Comparison of ENCODE assay signal across 12 cellular contexts in genomic region chr17:17089796-17090641, GRCh38. TPM values are rescaled to one million over a fixed set of nuclear protein-coding genes. Genes with fewer than 3 reads are reported as not detected.
A peak's percentile ranks its signal among the peaks of the same experiment; 100 is the strongest.
DNase-seq lines count a peak whose midpoint lies in the region; ATAC-seq, FAIRE-seq and TF ChIP-seq lines count a peak whose summit lies in the region.
"Had no signal": no experiment of that assay in that cellular context is flagged by ENCODE, and none has a peak within 500 bp of the region (broad histone marks: within the 10 kb centered on the region; RNA-seq: fewer than 3 reads in every experiment).

No MANE protein-coding gene starts in this region.

- no peak overlapping the region for H3K9ac ChIP-seq in mesenchymal stem cell (ENCODE audit: low read length)

- H3K4ac ChIP-seq in mesenchymal stem cell (ENCODE audit: low read depth in 1 of 2, low read length in 2 of 2): no peak overlapping the region

- POLR2A ChIA-PET in A549 (lab: Yijun Ruan, JAX): no interaction called here
- POLR2A ChIA-PET in Caco-2 (lab: Charles Lee): interaction anchor here (0.6 kb wide), 1 partner anchor 26 kb away, joined by 5 read pairs; no protein-coding TSS in a partner anchor

- no peaks in the 10 kb centered on the region for H3K27me3 Mint-ChIP-seq in Caco-2 (ENCODE audit: insufficient read depth, unreplicated experiment)

- H3K9me3 Mint-ChIP-seq in Caco-2 (ENCODE audit: unreplicated experiment): no peaks in the 10 kb centered on the region

- H4K91ac ChIP-seq in mesenchymal stem cell (ENCODE audit: low read length): no peak overlapping the region

- H3K27me3 ChIP-seq in Caco-2 (replicated peaks; ENCODE audit: control insufficient read depth, insufficient read depth, low read length): no peaks in the 10 kb centered on the region
- no peaks in the 10 kb centered on the region for H3K27me3 ChIP-seq in body of pancreas
- no peaks in the 10 kb centered on the region for H3K27me3 ChIP-seq in mesenchymal stem cell (ENCODE audit: control insufficient read depth in 1 of 2, insufficient read depth in 1 of 2, low read length in 2 of 2)
- H3K27me3 ChIP-seq in esophagus muscularis mucosa: no peaks in the 10 kb centered on the region
- H3K27me3 ChIP-seq in gastroesophageal sphincter: no peaks in the 10 kb centered on the region
- H3K27me3 ChIP-seq: ovary had no signal

- H3K4me3 Mint-ChIP-seq in Caco-2 (ENCODE audit: unreplicated experiment): no peak overlapping the region

- H3K4me1 ChIP-seq in A549 (peaks cover 86% of the 10 kb centered on the region), Caco-2 (peaks cover 22% of the 10 kb centered on the region), body of pancreas (peaks cover 35% of the 10 kb centered on the region), mucosa of descending colon (ENCODE audit: low read depth) (peaks cover 25% of the 10 kb centered on the region), mesenchymal stem cell (ENCODE audit: control insufficient read depth, insufficient read depth, low read depth, low read length) (peaks cover 8% of the 10 kb centered on the region), esophagus muscularis mucosa (peaks cover 61 to 76% (median 70%) of the 10 kb centered on the region in 4 donors), gastroesophageal sphincter (peaks cover 0 to 87% (median 11%) of the 10 kb centered on the region in 3 donors)

- 85% methylated on average over 18 of the region's 18 CpGs for WGBS in A549 (ENCODE audit: missing lambda C conversion rate)
- 74 to 79% methylated on average over 15 to 18 of the region's 18 CpGs for WGBS in body of pancreas, 2 donors
- WGBS in mesenchymal stem cell: 97% methylated on average over 18 of the region's 18 CpGs
- 91% methylated on average over 18 of the region's 18 CpGs for WGBS in esophagus muscularis mucosa
- WGBS in gastroesophageal sphincter (ENCODE audit: low coverage in 1 of 2), 2 donors: 80 to 100% methylated on average over 2 to 5 of the region's 18 CpGs

- no peak for TF ChIP-seq RAD21 in A549 (conservative IDR thresholded peaks at IDR 0.05 in 1 of 2, IDR thresholded peaks at IDR 0.05 in 1 of 2)

- no peak overlapping the region for H3K4me3 ChIP-seq in A549
- H3K4me3 ChIP-seq in Caco-2 (ENCODE audit: low read depth, low read length): no peak overlapping the region
- no peak overlapping the region for H3K4me3 ChIP-seq in body of pancreas
- no peak overlapping the region for H3K4me3 ChIP-seq in mucosa of descending colon
- H3K4me3 ChIP-seq in mesenchymal stem cell (ENCODE audit: insufficient read depth in 1 of 2, low read depth in 1 of 2, low read length in 2 of 2): no peak overlapping the region
- H3K4me3 ChIP-seq in esophagus muscularis mucosa: no peak overlapping the region
- no peak overlapping the region for H3K4me3 ChIP-seq in gastroesophageal sphincter
- H3K4me3 ChIP-seq: ovary had no signal

- H3K36me3 ChIP-seq in Caco-2 (ENCODE audit: control insufficient read depth, insufficient read depth, low read length) (peaks cover 5% of the 10 kb centered on the region), body of pancreas (replicated peaks in 1 of 2; ENCODE audit: insufficient read depth in 1 of 2, low read depth in 2 of 2) (no peaks in the 10 kb centered on the region), mucosa of descending colon (ENCODE audit: low read depth) (no peaks in the 10 kb centered on the region), mesenchymal stem cell (ENCODE audit: control insufficient read depth in 1 of 2, insufficient read depth in 2 of 2, low read depth in 1 of 2, low read length in 2 of 2) (peaks cover 50 to 55% of the 10 kb centered on the region in 2 experiments), esophagus muscularis mucosa (peaks cover 0 to 30% (median 19%) of the 10 kb centered on the region in 4 donors), gastroesophageal sphincter (peaks cover 0 to 37% of the 10 kb centered on the region in 2 donors)
- H3K36me3 ChIP-seq: ovary had no signal

- ATAC-seq in A549 (no peak), body of pancreas (peak; percentile 19), mucosa of descending colon (peak; percentile 75), gastroesophageal sphincter (no peak)

- H3K23ac ChIP-seq in mesenchymal stem cell (ENCODE audit: low read length in 2 of 2): no peak overlapping the region

- H2BK120ac ChIP-seq in mesenchymal stem cell (ENCODE audit: low read depth, low read length): no peak overlapping the region

- H2AFZ ChIP-seq in mesenchymal stem cell (ENCODE audit: low read depth, low read length): no peak overlapping the region

- H2BK15ac ChIP-seq in mesenchymal stem cell (ENCODE audit: low read depth, poor library complexity, severe bottlenecking): no peak overlapping the region

- H3K9me3 ChIP-seq in A549: no peaks in the 10 kb centered on the region
- no peaks in the 10 kb centered on the region for H3K9me3 ChIP-seq in Caco-2
- H3K9me3 ChIP-seq in body of pancreas: no peaks in the 10 kb centered on the region
- H3K9me3 ChIP-seq in mucosa of descending colon: no peaks in the 10 kb centered on the region
- H3K9me3 ChIP-seq in mesenchymal stem cell (ENCODE audit: control insufficient read depth, low read length): no peaks in the 10 kb centered on the region
- no peaks in the 10 kb centered on the region for H3K9me3 ChIP-seq in esophagus muscularis mucosa
- no peaks in the 10 kb centered on the region for H3K9me3 ChIP-seq in gastroesophageal sphincter
- H3K9me3 ChIP-seq: ovary had no signal

- CTCF ChIA-PET in A549 (lab: Yijun Ruan, JAX): interaction anchor here (0.5 to 1.4 kb wide), 3 partner anchors 10 to 25 kb away, joined by 3 to 4 read pairs (median 3); no protein-coding TSS in a partner anchor
- CTCF ChIA-PET in Caco-2 (lab: Charles Lee): interaction anchor here (0.6 kb wide), 1 partner anchor 61 kb away, joined by 4 read pairs; no protein-coding TSS in a partner anchor

- no peak overlapping the region for H2BK12ac ChIP-seq in mesenchymal stem cell (ENCODE audit: low read length in 2 of 2)

- H4K8ac ChIP-seq in mesenchymal stem cell (ENCODE audit: low read length): no peak overlapping the region

- H3K79me1 ChIP-seq in mesenchymal stem cell (replicated peaks; ENCODE audit: low read length, poor library complexity, severe bottlenecking): peaks cover 57% of the 10 kb centered on the region

- no peak overlapping the region for H3K18ac ChIP-seq in mesenchymal stem cell (ENCODE audit: low read depth in 1 of 2, low read length in 2 of 2)

- intact Hi-C loops in Caco-2 (cut with micrococcal nuclease; ENCODE audit: unreplicated experiment) (no loop called here), body of pancreas (cut with DNase I) (no loop called here), mucosa of descending colon (cut with DNase I, micrococcal nuclease) (no loop called here), esophagus muscularis mucosa (cut with DNase I) (no loop called here)

- FAIRE-seq in A549 (lab: Jason Lieb, UNC): no peak

- H3K4me2 ChIP-seq in A549: peak overlapping the region; percentile 11
- no peak overlapping the region for H3K4me2 ChIP-seq in mesenchymal stem cell (ENCODE audit: low read length, poor library complexity, severe bottlenecking)

- TF ChIP-seq CTCF in A549 (IDR thresholded peaks at IDR 0.05) (no peak), Caco-2 (IDR thresholded peaks at IDR 0.05; ENCODE audit: insufficient read depth in 1 of 2, low read depth in 1 of 2, low read length in 1 of 2, severe bottlenecking in 1 of 2, unreplicated experiment in 1 of 2) (no peak), body of pancreas (IDR thresholded peaks at IDR 0.05) (no peak), mucosa of descending colon (IDR thresholded peaks at IDR 0.05) (no peak), esophagus muscularis mucosa (IDR thresholded peaks at IDR 0.05) (no peak), gastroesophageal sphincter (IDR thresholded peaks at IDR 0.05) (no peak)

- H3K27ac ChIP-seq in A549: peak overlapping the region in 1 of 2 experiments; percentile 17; a peak in 3 of 6 replicates
- H3K27ac ChIP-seq in body of pancreas: peak overlapping the region in 3 of 4 donors; percentile 16 to 59 (median 36)
- H3K27ac ChIP-seq in mesenchymal stem cell (ENCODE audit: low read length, poor library complexity, severe bottlenecking): no peak overlapping the region
- H3K27ac ChIP-seq in esophagus muscularis mucosa (replicated peaks in 1 of 4): no peak overlapping the region
- no peak overlapping the region for H3K27ac ChIP-seq in gastroesophageal sphincter
- H3K27ac ChIP-seq: ovary had no signal

- no peak for TF ChIP-seq POLR2A in A549 (IDR thresholded peaks at IDR 0.05; ENCODE audit: low read length)
- no peak for TF ChIP-seq POLR2A in body of pancreas (IDR thresholded peaks at IDR 0.05)
- no peak for TF ChIP-seq POLR2A in esophagus muscularis mucosa (IDR thresholded peaks at IDR 0.05; ENCODE audit: low read depth)
- TF ChIP-seq POLR2A in gastroesophageal sphincter (IDR thresholded peaks at IDR 0.05): no peak

- TF ChIP-seq EP300 in A549 (IDR thresholded peaks at IDR 0.05) (no peak), esophagus muscularis mucosa (IDR thresholded peaks at IDR 0.05) (no peak), gastroesophageal sphincter (IDR thresholded peaks at IDR 0.05) (no peak)

- H3K36me3 Mint-ChIP-seq in Caco-2 (ENCODE audit: insufficient read depth, unreplicated experiment): peaks cover 51% of the 10 kb centered on the region

- no peak for DNase-seq in A549 (ENCODE audit: low read depth in 1 of 2, low spot score in 1 of 2)
- no peak for DNase-seq in Caco-2
- DNase-seq in body of pancreas: peak in 1 of 4 donors; percentile 3
- DNase-seq in mucosa of descending colon: peak in 2 of 3 donors; percentile 45 to 51
- no peak for DNase-seq in DMS79 treated with DMSO at 0.1 percent for 48 hours (lab: John Stamatoyannopoulos, UW)
- DNase-seq in mesenchymal stem cell: no peak
- no peak for DNase-seq in esophagus muscularis mucosa (ENCODE audit: extremely low spot score)
- DNase-seq: DMS53; effector CD4-positive, alpha-beta T cell; stimulated activated CD4-positive, alpha-beta T cell treated with anti-CD3 and anti-CD28 coated beads, Interleukin-4, amount 100 ng/mL, for 4 hours had no signal

- peak overlapping the region; percentile 17 for H3K27ac Mint-ChIP-seq in Caco-2 (ENCODE audit: unreplicated experiment)

- peaks cover 24% of the 10 kb centered on the region for H3K4me1 Mint-ChIP-seq in Caco-2 (ENCODE audit: low read depth, unreplicated experiment)

- H2BK5ac ChIP-seq in mesenchymal stem cell (ENCODE audit: low read depth, low read length, poor library complexity, severe bottlenecking): no peak overlapping the region

- H3K14ac ChIP-seq in mesenchymal stem cell (ENCODE audit: low read length in 2 of 2): no peak overlapping the region

- no TSS peak for BruUV-seq in Caco-2 (replicated peaks; lab: Mats Ljungman, UMichigan)

- H2AK5ac ChIP-seq in mesenchymal stem cell (ENCODE audit: low read length, severe bottlenecking): no peak overlapping the region

RNA-seq across cellular contexts. Expression of gene MPRIP, which starts 47.8 kb away (rescaled TPM):
- polyA plus RNA-seq in A549 (2011; rRNA removed) (147 and 200 TPM in 2 replicates), A549 (2017; fragmentation: RNase III; extraction: RNeasy Plus Mini Kit Qiagen cat#74134 plus additional on column Dnase treatment) (192 to 240 TPM (median 228 TPM) in 3 replicates)
- 170 and 183 TPM in 2 replicates for polyA plus RNA-seq in A549 (2012; cell fraction: cytosol; rRNA removed)
- 347 and 385 TPM in 2 replicates for polyA plus RNA-seq in A549 (2012; cell fraction: nucleus; rRNA removed)
- 215 and 250 TPM in 2 replicates for polyA minus RNA-seq in A549 (2011; rRNA and poly(A)+ RNA removed)
- total RNA-seq in Caco-2 (2022) (284 and 311 TPM in 2 replicates), body of pancreas (100 to 1,000 TPM; 147 to 269 TPM), mucosa of descending colon (100 to 1,000 TPM; 150 to 249 (median 231) TPM), esophagus muscularis mucosa (100 to 1,000 TPM; 108 to 194 (median 129) TPM), gastroesophageal sphincter (100 to 1,000 TPM; 113 to 233 (median 155) TPM)
- polyA plus RNA-seq in mesenchymal stem cell (2013, experiment 1 of 2): 112 TPM
- 112 TPM for polyA plus RNA-seq in mesenchymal stem cell (2013, experiment 2 of 2)

Comparison
In these comparisons a context has a peak if more than half of its experiments do, and no peak if none do; other contexts are left out.
1. ATAC-seq: peak in body of pancreas (single experiment) and mucosa of descending colon (single experiment); none in A549 (0 of 2) and gastroesophageal sphincter (single experiment).
2. DNase-seq: peak in mucosa of descending colon (2 of 3); none in A549 (0 of 2), Caco-2 (0 of 2), DMS79 treated with DMSO at 0.1 percent for 48 hours (single experiment), mesenchymal stem cell (single experiment) and esophagus muscularis mucosa (single experiment).
3. H3K27ac ChIP-seq: peak in body of pancreas (3 of 4); none in mesenchymal stem cell (single experiment), esophagus muscularis mucosa (0 of 4) and gastroesophageal sphincter (0 of 4).